1 cellular context compared by ENCODE assay signal in the genomic region with DNA sequence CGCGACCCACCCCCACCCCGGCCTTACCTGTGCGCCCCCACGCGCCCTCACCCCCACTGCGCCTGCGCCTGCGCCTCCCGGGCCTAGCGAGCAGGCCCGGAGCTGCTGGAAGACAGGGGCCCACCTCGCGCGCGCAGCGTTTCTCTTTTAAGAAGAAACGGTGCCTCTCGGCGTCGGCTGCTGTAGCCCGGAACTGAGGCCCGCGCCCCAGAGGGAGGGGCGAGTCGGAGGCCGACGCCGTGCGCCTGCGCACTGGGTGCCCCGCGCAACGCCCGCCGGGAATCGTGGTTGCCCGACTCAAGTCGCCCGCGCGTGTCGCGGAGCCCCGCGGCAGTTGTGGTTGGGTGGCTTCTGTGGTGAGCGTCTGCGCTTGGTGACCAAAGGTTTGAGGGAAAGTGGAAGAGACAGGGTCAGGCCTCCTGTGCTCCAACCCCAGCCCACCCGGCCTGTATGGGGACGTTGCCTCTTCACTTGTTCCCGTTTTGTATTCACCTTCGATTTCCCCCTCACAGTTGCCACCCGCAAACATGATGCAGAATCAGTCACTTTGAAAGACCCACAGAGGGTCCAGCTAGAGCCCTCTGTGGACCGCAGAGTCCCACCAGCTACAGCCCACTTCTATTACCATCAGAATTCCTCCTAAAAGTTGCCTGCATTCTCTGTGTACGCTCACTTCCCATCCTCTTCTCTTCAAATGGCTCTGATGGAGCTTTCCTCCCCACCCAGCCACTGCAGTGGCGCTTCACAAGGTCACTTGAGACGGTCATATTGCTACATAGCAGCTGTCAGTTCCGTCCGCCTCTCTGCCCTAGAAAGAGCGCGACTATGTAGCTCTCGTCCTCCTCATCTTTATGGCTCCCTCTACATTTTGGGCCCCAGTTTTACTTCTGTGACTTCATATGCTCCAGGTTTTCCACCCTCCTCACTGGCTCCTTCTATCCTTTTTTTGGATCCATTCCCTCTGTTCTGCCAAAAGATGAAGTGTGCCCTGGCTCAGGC.
A peak's percentile ranks its signal among the peaks of the same experiment; 100 is the strongest.
TF ChIP-seq lines count a peak whose summit lies in the region.

A gene with protein sequence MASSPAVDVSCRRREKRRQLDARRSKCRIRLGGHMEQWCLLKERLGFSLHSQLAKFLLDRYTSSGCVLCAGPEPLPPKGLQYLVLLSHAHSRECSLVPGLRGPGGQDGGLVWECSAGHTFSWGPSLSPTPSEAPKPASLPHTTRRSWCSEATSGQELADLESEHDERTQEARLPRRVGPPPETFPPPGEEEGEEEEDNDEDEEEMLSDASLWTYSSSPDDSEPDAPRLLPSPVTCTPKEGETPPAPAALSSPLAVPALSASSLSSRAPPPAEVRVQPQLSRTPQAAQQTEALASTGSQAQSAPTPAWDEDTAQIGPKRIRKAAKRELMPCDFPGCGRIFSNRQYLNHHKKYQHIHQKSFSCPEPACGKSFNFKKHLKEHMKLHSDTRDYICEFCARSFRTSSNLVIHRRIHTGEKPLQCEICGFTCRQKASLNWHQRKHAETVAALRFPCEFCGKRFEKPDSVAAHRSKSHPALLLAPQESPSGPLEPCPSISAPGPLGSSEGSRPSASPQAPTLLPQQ (minus strand): TSS at position 195 of the 999 bp plus-strand sequence. CDS start 776 bp downstream, outside the sequence.

TF ChIP-seq in HCT116, 20 proteins besides CTCF, POLR2A, EP300 and RAD21 (continued from another document):
- TF ChIP-seq, protein P1, sequence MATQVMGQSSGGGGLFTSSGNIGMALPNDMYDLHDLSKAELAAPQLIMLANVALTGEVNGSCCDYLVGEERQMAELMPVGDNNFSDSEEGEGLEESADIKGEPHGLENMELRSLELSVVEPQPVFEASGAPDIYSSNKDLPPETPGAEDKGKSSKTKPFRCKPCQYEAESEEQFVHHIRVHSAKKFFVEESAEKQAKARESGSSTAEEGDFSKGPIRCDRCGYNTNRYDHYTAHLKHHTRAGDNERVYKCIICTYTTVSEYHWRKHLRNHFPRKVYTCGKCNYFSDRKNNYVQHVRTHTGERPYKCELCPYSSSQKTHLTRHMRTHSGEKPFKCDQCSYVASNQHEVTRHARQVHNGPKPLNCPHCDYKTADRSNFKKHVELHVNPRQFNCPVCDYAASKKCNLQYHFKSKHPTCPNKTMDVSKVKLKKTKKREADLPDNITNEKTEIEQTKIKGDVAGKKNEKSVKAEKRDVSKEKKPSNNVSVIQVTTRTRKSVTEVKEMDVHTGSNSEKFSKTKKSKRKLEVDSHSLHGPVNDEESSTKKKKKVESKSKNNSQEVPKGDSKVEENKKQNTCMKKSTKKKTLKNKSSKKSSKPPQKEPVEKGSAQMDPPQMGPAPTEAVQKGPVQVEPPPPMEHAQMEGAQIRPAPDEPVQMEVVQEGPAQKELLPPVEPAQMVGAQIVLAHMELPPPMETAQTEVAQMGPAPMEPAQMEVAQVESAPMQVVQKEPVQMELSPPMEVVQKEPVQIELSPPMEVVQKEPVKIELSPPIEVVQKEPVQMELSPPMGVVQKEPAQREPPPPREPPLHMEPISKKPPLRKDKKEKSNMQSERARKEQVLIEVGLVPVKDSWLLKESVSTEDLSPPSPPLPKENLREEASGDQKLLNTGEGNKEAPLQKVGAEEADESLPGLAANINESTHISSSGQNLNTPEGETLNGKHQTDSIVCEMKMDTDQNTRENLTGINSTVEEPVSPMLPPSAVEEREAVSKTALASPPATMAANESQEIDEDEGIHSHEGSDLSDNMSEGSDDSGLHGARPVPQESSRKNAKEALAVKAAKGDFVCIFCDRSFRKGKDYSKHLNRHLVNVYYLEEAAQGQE (IDR thresholded peaks at IDR 0.05; ENCODE audit: low read depth), result no peak
- no peak for TF ChIP-seq JUND (IDR thresholded peaks at IDR 0.05)
- no peak for TF ChIP-seq FOSL1 (IDR thresholded peaks at IDR 0.05; ENCODE audit: low read depth)
- peak; percentile 58 for TF ChIP-seq YY1 (IDR thresholded peaks at IDR 0.05; ENCODE audit: extremely low read depth, insufficient replicate concordance, low read depth, low read length)
- peak; percentile 18 for TF ChIP-seq ZBTB33 (IDR thresholded peaks at IDR 0.05; ENCODE audit: extremely low read depth, insufficient replicate concordance, low read length)
- TF ChIP-seq ELF1 (IDR thresholded peaks at IDR 0.05; ENCODE audit: borderline replicate concordance, low read depth), result no peak; the same call in 1 of the 2 replicates
- TF ChIP-seq ZNF274 (IDR thresholded peaks at IDR 0.05; ENCODE audit: low read depth, low read length), result no peak
- TF ChIP-seq CEBPB (IDR thresholded peaks at IDR 0.05; ENCODE audit: low read depth), result no peak
- TF ChIP-seq SP1 (IDR thresholded peaks at IDR 0.05; ENCODE audit: low read depth), result peak; percentile 92
- peak; percentile 31 for TF ChIP-seq TCF7L2 (IDR thresholded peaks at IDR 0.05; ENCODE audit: borderline replicate concordance, extremely low read depth, insufficient read depth, insufficient read length)
- TF ChIP-seq EZH2phosphoT487 (IDR thresholded peaks at IDR 0.05; ENCODE audit: borderline replicate concordance), result no peak
- peak; percentile 98 for TF ChIP-seq MAX (IDR thresholded peaks at IDR 0.05)
- peak; percentile 76 for TF ChIP-seq ZFX (IDR thresholded peaks at IDR 0.05)
- TF ChIP-seq EGR1 (IDR thresholded peaks at IDR 0.05; ENCODE audit: low read depth), result no peak
- peak; percentile 77; the same call in 1 of the 2 replicates for TF ChIP-seq CBX3 (IDR thresholded peaks at IDR 0.05; ENCODE audit: low read depth)
- no peak for TF ChIP-seq SRF (IDR thresholded peaks at IDR 0.05; ENCODE audit: low read depth)
TF ChIP-seq in HCT116: peak in this region for 9.
